Comparison of ENCODE assay signal across 12 cellular contexts in genomic region chr5:125257057-125257970, GRCh38.
DNase-seq lines count a peak whose midpoint lies in the region; ATAC-seq and TF ChIP-seq lines count a peak whose summit lies in the region.
"Had no signal": no experiment of that assay in that cellular context is flagged by ENCODE, and none has a peak within 500 bp of the region (broad histone marks: within the 10 kb centered on the region; RNA-seq: fewer than 3 reads in every experiment).

No MANE protein-coding gene starts in this region.

- peak overlapping the region in 7 of 10 donors; percentile 21 to 80 (median 71) for H3K27ac ChIP-seq in heart right ventricle
- H3K27ac ChIP-seq: RWPE1 had no signal

- no peak for TF ChIP-seq CTCF in heart right ventricle (IDR thresholded peaks at IDR 0.05)

- peaks cover 0 to 36% (median 12%) of the 10 kb centered on the region in 11 donors for H3K9me3 ChIP-seq in heart right ventricle
- H3K9me3 ChIP-seq: BE2C had no signal

- ATAC-seq in Right ventricle myocardium inferior (peak; percentile 95), heart right ventricle (peak; percentile 86 to 100 (median 98)), GM18502 (IDR thresholded peaks at IDR 0.05; ENCODE audit: poor library complexity, unreplicated experiment) (no peak), GM21528 (IDR thresholded peaks at IDR 0.05; ENCODE audit: low FRiP score, unreplicated experiment) (no peak)

- no peaks in the 10 kb centered on the region for H3K27me3 ChIP-seq in heart right ventricle
- H3K27me3 ChIP-seq: BE2C had no signal

- DNase-seq in Right ventricle myocardium inferior (ENCODE audit: missing footprints) (no peak), cardiac septum (ENCODE audit: low spot score) (no peak), SHP77 treated with DMSO at 0.1 percent for 48 hours (lab: John Stamatoyannopoulos, UW) (peak; percentile 65), heart right ventricle (peak in 1 of 2 donors; percentile 21), NCI-H1092 (lab: John Stamatoyannopoulos, UW) (no peak)
- DNase-seq in activated naive CD4-positive, alpha-beta T cell treated with Interleukin-2 at 50 U/mL for 16 hours = no peak
- DNase-seq: anterior cingulate cortex, BE2C, MM.1S had no signal

- WGBS in heart right ventricle, 2 donors = 43 to 60% methylated on average over 4 of the region's 4 CpGs

- intact Hi-C loops in Right ventricle myocardium inferior (cut with DNase I) = no loop called here
- intact Hi-C loops in cardiac septum (cut with DNase I) = loop anchor here (2.0 kb wide), 1 partner anchor 59 kb away; no protein-coding TSS in a partner anchor
- intact Hi-C loops in heart right ventricle (cut with DNase I) = no loop called here

- peaks cover 0 to 7% (median 0%) of the 10 kb centered on the region in 9 donors for H3K4me1 ChIP-seq in heart right ventricle
- H3K4me1 ChIP-seq: BE2C had no signal

- H3K36me3 ChIP-seq in heart right ventricle = no peaks in the 10 kb centered on the region
- H3K36me3 ChIP-seq: BE2C had no signal

- peak overlapping the region in 1 of 10 donors; percentile 12 for H3K4me3 ChIP-seq in heart right ventricle

Comparison
In these comparisons a context has a peak if more than half of its experiments do, and no peak if none do; other contexts are left out.
1. ATAC-seq: peak in Right ventricle myocardium inferior (single experiment) and heart right ventricle (8 of 8); none in GM18502 (single experiment) and GM21528 (single experiment).